In the genomic region with DNA sequence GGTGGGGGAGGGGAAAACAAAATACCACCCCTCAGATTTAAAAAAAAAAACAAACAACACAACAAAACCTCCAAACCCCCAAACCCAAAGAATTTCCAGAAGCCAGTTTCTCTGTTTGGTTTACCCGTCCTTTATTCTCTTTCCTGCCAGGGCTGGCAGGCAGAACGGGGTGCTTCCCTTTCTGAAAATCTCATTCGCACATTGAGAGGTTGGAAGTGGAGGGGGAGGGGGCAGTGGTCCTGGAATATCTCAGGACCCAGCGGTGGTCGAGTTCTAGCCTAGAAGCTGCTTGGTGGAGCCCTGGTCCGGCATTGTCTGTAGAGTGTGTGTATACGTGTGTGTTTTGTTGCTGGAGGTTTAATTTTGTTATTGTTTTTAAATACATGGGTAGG, we compare ENCODE assay signal across 8 cellular contexts. TPM values are rescaled to one million over a fixed set of nuclear protein-coding genes. Genes with fewer than 3 reads are reported as not detected.
A peak's percentile ranks its signal among the peaks of the same experiment; 100 is the strongest.
DNase-seq lines count a peak whose midpoint lies in the region; TF ChIP-seq lines count a peak whose summit lies in the region.

No MANE protein-coding gene starts in this region.

- in situ Hi-C loops in mammary epithelial cell (cut with MboI; ENCODE audit: low sequenced_read_pairs in 2 of 2) = no loop called here

- H3K9me3 ChIP-seq in Caco-2 (no peaks in the 10 kb centered on the region), MG63 (no peaks in the 10 kb centered on the region), mammary epithelial cell (replicated peaks; ENCODE audit: insufficient read depth, low read length) (no peaks in the 10 kb centered on the region), mucosa of rectum (ENCODE audit: control insufficient read depth in 2 of 2, low read length in 2 of 2) (no peaks in the 10 kb centered on the region)

- no peak overlapping the region for H2AFZ ChIP-seq in mammary epithelial cell (ENCODE audit: low read depth, low read length)

- no peaks in the 10 kb centered on the region for H3K27me3 Mint-ChIP-seq in Caco-2 (ENCODE audit: insufficient read depth, unreplicated experiment)

- WGBS in mammary epithelial cell (ENCODE audit: low coverage, missing lambda C conversion rate) = 0% methylated on average over 5 of the region's 7 CpGs

- H3K4me1 Mint-ChIP-seq in Caco-2 (ENCODE audit: low read depth, unreplicated experiment) = peaks cover 35% of the 10 kb centered on the region

- peaks cover 25% of the 10 kb centered on the region for H3K36me3 Mint-ChIP-seq in Caco-2 (ENCODE audit: insufficient read depth, unreplicated experiment)

- H3K9ac ChIP-seq in mammary epithelial cell (ENCODE audit: insufficient read depth, low read length) = peak overlapping the region; percentile 97
- peak overlapping the region; percentile 85 to 99 for H3K9ac ChIP-seq in mucosa of rectum (ENCODE audit: low read depth in 1 of 2, low read length in 2 of 2)

- no peaks in the 10 kb centered on the region for H3K9me3 Mint-ChIP-seq in Caco-2 (ENCODE audit: unreplicated experiment)

- DNase-seq in Caco-2 = no peak
- DNase-seq in MG63 = no peak
- no peak for DNase-seq in mammary epithelial cell
- DNase-seq in KG1 (lab: John Stamatoyannopoulos, UW) = no peak
- no peak for DNase-seq in NCI-H510A treated with DMSO at 0.1 percent for 48 hours (lab: John Stamatoyannopoulos, UW)
- DNase-seq in stimulated activated CD4-positive, alpha-beta T cell treated with anti-CD3 and anti-CD28 coated beads, Interleukin-2, amount 100 ng/mL, for 24 hours = no peak
- no peak for DNase-seq in middle frontal gyrus (ENCODE audit: extremely low spot score, low spot score)

- dilution Hi-C loops in mammary epithelial cell (cut with HindIII; ENCODE audit: low sequenced_read_pairs) = no loop called here

- TF ChIP-seq CTCF in Caco-2 (IDR thresholded peaks at IDR 0.05; ENCODE audit: insufficient read depth in 1 of 2, low read depth in 1 of 2, low read length in 1 of 2, severe bottlenecking in 1 of 2, unreplicated experiment in 1 of 2) (no peak), mammary epithelial cell (conservative IDR thresholded peaks at IDR 0.05 in 1 of 2, IDR thresholded peaks at IDR 0.05 in 1 of 2; ENCODE audit: extremely low read depth in 1 of 2, insufficient read depth in 1 of 2, low read depth in 1 of 2, low read length in 2 of 2) (no peak)

- intact Hi-C loops in Caco-2 (cut with micrococcal nuclease; ENCODE audit: unreplicated experiment) = loop anchor here (5.0 kb wide), 2 partner anchors 36 to 66 kb away; no protein-coding TSS in a partner anchor
- intact Hi-C loops in mammary epithelial cell (cut with micrococcal nuclease) = loop anchor here (1.0 to 10.0 kb wide), 9 partner anchors 41 to 271 kb away; no protein-coding TSS in a partner anchor

- H3K27me3 ChIP-seq in Caco-2 (replicated peaks; ENCODE audit: control insufficient read depth, insufficient read depth, low read length) (no peaks in the 10 kb centered on the region), MG63 (no peaks in the 10 kb centered on the region), mammary epithelial cell (ENCODE audit: insufficient read depth, low read length) (no peaks in the 10 kb centered on the region), mucosa of rectum (ENCODE audit: control insufficient read depth in 2 of 2, insufficient read depth in 2 of 2, low read length in 2 of 2) (no peaks in the 10 kb centered on the region)

- H3K79me2 ChIP-seq in mammary epithelial cell (ENCODE audit: insufficient read depth, low read length) = peaks cover 59% of the 10 kb centered on the region

- H4K20me1 ChIP-seq in mammary epithelial cell (ENCODE audit: insufficient read depth, low read length) = no peaks in the 10 kb centered on the region

- POLR2A ChIA-PET in Caco-2 (lab: Charles Lee) = interaction anchor here (0.6 kb wide), 1 partner anchor 453 kb away, joined by 8 read pairs; no protein-coding TSS in a partner anchor

- BruUV-seq in Caco-2 (replicated peaks; lab: Mats Ljungman, UMichigan) = no TSS peak
- no TSS peak for BruUV-seq in mammary epithelial cell (replicated peaks; lab: Mats Ljungman, UMichigan)

- H3K4me1 ChIP-seq in Caco-2 (peaks cover 65% of the 10 kb centered on the region), mammary epithelial cell (ENCODE audit: insufficient read depth, low read length) (peaks cover 31% of the 10 kb centered on the region), mucosa of rectum (ENCODE audit: control insufficient read depth in 2 of 2, insufficient read depth in 2 of 2, low read length in 2 of 2) (peaks cover 44% of the 10 kb centered on the region in 2 donors)

- H3K36me3 ChIP-seq in Caco-2 (ENCODE audit: control insufficient read depth, insufficient read depth, low read length) = 0 out of 2 replicates have a peak, but pooled peaks cover 2% of the 10 kb centered on the region
- H3K36me3 ChIP-seq in MG63 = no peaks in the 10 kb centered on the region
- H3K36me3 ChIP-seq in mammary epithelial cell (ENCODE audit: insufficient read depth, low read length) = no peaks in the 10 kb centered on the region
- no peaks in the 10 kb centered on the region for H3K36me3 ChIP-seq in mucosa of rectum (ENCODE audit: control insufficient read depth in 2 of 2, insufficient read depth in 2 of 2, low read length in 2 of 2)

- H3K4me2 ChIP-seq in mammary epithelial cell (ENCODE audit: insufficient read depth, low read depth, low read length) = peak overlapping the region; percentile 96

- H3K4me3 ChIP-seq in Caco-2 (ENCODE audit: low read depth, low read length) = peak overlapping the region; percentile 92
- peak overlapping the region; percentile 63 for H3K4me3 ChIP-seq in MG63
- H3K4me3 ChIP-seq in mammary epithelial cell (replicated peaks in 1 of 3; ENCODE audit: insufficient read depth in 1 of 3, low read depth in 2 of 3, low read length in 3 of 3) = peak overlapping the region; percentile 69 to 94 (median 72)
- H3K4me3 ChIP-seq in mucosa of rectum (ENCODE audit: low read length in 2 of 2) = peak overlapping the region; percentile 87 to 91

- H3K27ac Mint-ChIP-seq in Caco-2 (ENCODE audit: unreplicated experiment) = peak overlapping the region; percentile 78

- CTCF ChIA-PET in Caco-2 (lab: Charles Lee) (interaction anchor here (0.6 to 1.1 kb wide), 2 partner anchors 42 to 130 kb away, joined by 3 read pairs; no protein-coding TSS in a partner anchor), mammary epithelial cell (lab: Charles Lee; ENCODE audit: low non-redundant PET) (no interaction called here)

- peak overlapping the region; percentile 93 for H3K27ac ChIP-seq in mammary epithelial cell (ENCODE audit: insufficient read depth, low read depth, low read length)
- peak overlapping the region; percentile 92 to 95 for H3K27ac ChIP-seq in mucosa of rectum (ENCODE audit: low read depth in 2 of 2, low read length in 2 of 2)

- H3K4me3 Mint-ChIP-seq in Caco-2 (ENCODE audit: unreplicated experiment) = peak overlapping the region; percentile 84

RNA-seq across cellular contexts. Expression of a gene that starts 1.3 kb away (rescaled TPM):
- total RNA-seq in Caco-2 (2022) (63.7 and 68.0 TPM in 2 replicates), mammary epithelial cell (10 to 100 TPM; 44.5 to 98.5 TPM)
- total RNA-seq in MG63 (2014; rRNA removed; shearing (Covaris generic); ENCODE audit: low replicate concordance) = 1.4 and 1.8 TPM in 2 replicates
- 15.7 TPM for polyA plus RNA-seq in mammary epithelial cell
- 61.9 TPM for polyA minus RNA-seq in mammary epithelial cell

Comparison
In these comparisons a context has a peak if more than half of its experiments do, and no peak if none do; other contexts are left out.
1. RNA of a gene that starts 1.3 kb away (total RNA-seq): 44.5 to 98.5 TPM in mammary epithelial cell and 63.7 to 68.0 TPM in Caco-2; 1.4 to 1.8 TPM in MG63; every median in the first group is over 10 times any median in the second.
2. Peak in every context shown above with its lines, with median percentiles within 50 percentile points of each other: H3K4me3 ChIP-seq.